28 cellular contexts compared by ENCODE assay signal in genomic region chr10:62599161-62599560, GRCh38.
"Had no signal": no experiment of that assay in that cellular context is flagged by ENCODE, and none has a peak within 500 bp of the region (broad histone marks: within the 10 kb centered on the region; RNA-seq: fewer than 3 reads in every experiment).

No MANE protein-coding gene starts in this region.

- DNase-seq: hypothalamus; immature natural killer cell; kidney; left colon; left lung; lower lobe of right lung; mammary epithelial cell; mesenchymal stem cell; naive thymus-derived CD8-positive, alpha-beta T cell; nucleus accumbens; pancreas; posterior cingulate gyrus; retina; right cardiac atrium; spleen; stimulated activated CD4-positive, alpha-beta T cell treated with anti-CD3 and anti-CD28 coated beads, Interleukin-4, amount 100 ng/mL, for 24 hours; stimulated activated naive CD4-positive, alpha-beta T cell treated with Interleukin-2 at 50 U/mL for 16 hours; tibial artery; trophoblast cell; upper lobe of right lung had no signal

- H3K36me3 ChIP-seq: left lung, lower lobe of right lung, pancreas, prostate gland, spleen, suprapubic skin, thoracic aorta, tibial artery, upper lobe of right lung had no signal

- H3K4me1 ChIP-seq: left lung, lower lobe of right lung, pancreas, prostate gland, suprapubic skin, tibial artery had no signal

- H3K4me3 ChIP-seq: left lung, lower lobe of right lung, pancreas, prostate gland, skin epidermis, spleen, suprapubic skin, thoracic aorta, tibial artery, upper lobe of right lung had no signal

- H3K9me3 ChIP-seq: pancreas, prostate gland, suprapubic skin, thoracic aorta, upper lobe of right lung had no signal

- ATAC-seq: left lung; lower lobe of right lung; naive thymus-derived CD8-positive, alpha-beta T cell; pancreas; right cardiac atrium; sciatic nerve; stimulated activated effector memory CD8-positive, alpha-beta T cell treated with anti-CD3 and anti-CD28 coated beads, Interleukin-12 subunit alpha, Interleukin-12 subunit beta, amount 100 ng/mL, for 72 hours; upper lobe of right lung had no signal

- H3K27ac ChIP-seq: left lung, lower lobe of right lung, pancreas, prostate gland, skin epidermis, spleen, suprapubic skin, thoracic aorta, tibial artery, upper lobe of right lung had no signal

- H3K27me3 ChIP-seq: pancreas, spleen, suprapubic skin, tibial artery, upper lobe of right lung had no signal

- FAIRE-seq: islet of Langerhans, kidney, pancreas, urothelium cell line had no signal
